Comparison of ENCODE assay signal across 12 cellular contexts in genomic region chr1:54904476-54905048, GRCh38. TPM values are rescaled to one million over a fixed set of nuclear protein-coding genes. Genes with fewer than 3 reads are reported as not detected.
DNase-seq lines count a peak whose midpoint lies in the region; ATAC-seq and TF ChIP-seq lines count a peak whose summit lies in the region.
"Had no signal": no experiment of that assay in that cellular context is flagged by ENCODE, and none has a peak within 500 bp of the region (broad histone marks: within the 10 kb centered on the region; RNA-seq: fewer than 3 reads in every experiment).

No MANE protein-coding gene starts in this region.

- intact Hi-C loops in Panc1 (cut with micrococcal nuclease; ENCODE audit: unreplicated experiment): no loop called here

- H3K4me2 ChIP-seq in parathyroid adenoma (ENCODE audit: low read length): no peak overlapping the region

- no peaks in the 10 kb centered on the region for H3K79me2 ChIP-seq in parathyroid adenoma

- H3K36me3 ChIP-seq in Panc1 (ENCODE audit: control insufficient read depth, insufficient read depth, low read length) (no peaks in the 10 kb centered on the region), parathyroid adenoma (ENCODE audit: control insufficient read depth, insufficient read depth, low read length) (no peaks in the 10 kb centered on the region)

- H3K9ac ChIP-seq in parathyroid adenoma: no peak overlapping the region

- ATAC-seq in Panc1 (peak; percentile 86), GM21526 (IDR thresholded peaks at IDR 0.05; ENCODE audit: low FRiP score, unreplicated experiment) (no peak), HG03378 (IDR thresholded peaks at IDR 0.05; ENCODE audit: unreplicated experiment) (no peak), HG02623 (IDR thresholded peaks at IDR 0.05; ENCODE audit: unreplicated experiment) (no peak)
- ATAC-seq: left colon had no signal

- no peak overlapping the region for H2AFZ ChIP-seq in parathyroid adenoma

- H3K4me1 ChIP-seq in Panc1 (ENCODE audit: control insufficient read depth, insufficient read depth, low read length) (peaks cover 10% of the 10 kb centered on the region; the same call in 1 of the 2 replicates), parathyroid adenoma (peaks cover 2% of the 10 kb centered on the region)

- BruUV-seq in Panc1 (replicated peaks; lab: Mats Ljungman, UMichigan): no TSS peak

- TF ChIP-seq CTCF in Panc1 (IDR thresholded peaks at IDR 0.05) (no peak), parathyroid adenoma (IDR thresholded peaks at IDR 0.05) (no peak)

- POLR2A ChIA-PET in Panc1 (lab: Charles Lee): interaction anchor here (0.7 kb wide), 1 partner anchor 18 kb away, joined by 3 read pairs; the partner anchor contains the start of gene DHCR24

- CTCF ChIA-PET in Panc1 (lab: Charles Lee): interaction anchor here (0.7 kb wide), 1 partner anchor 9 kb away, joined by 3 read pairs; no protein-coding TSS in a partner anchor

- in situ Hi-C loops in Panc1 (cut with HindIII; ENCODE audit: low pct_unique_long_range_greater_than_20kb, low sequenced_read_pairs): no loop called here

- DNase-seq in GM03348 (ENCODE audit: low spot score) (peak; percentile 66), Panc1 (ENCODE audit: low read depth, low spot score) (no peak), epithelial cell of prostate (ENCODE audit: low read depth, low spot score) (peak; percentile 74), NCI-H1930 (lab: John Stamatoyannopoulos, UW) (no peak)
- DNase-seq: DMS 273 treated with DMSO at 0.1 percent for 48 hours; left colon; stimulated activated naive CD4-positive, alpha-beta T cell; T-helper 2 cell had no signal

- no peak overlapping the region for H3K4me3 ChIP-seq in Panc1 (ENCODE audit: low read depth in 2 of 2, low read length in 2 of 2)
- H3K4me3 ChIP-seq in parathyroid adenoma (ENCODE audit: low read depth, low read length): no peak overlapping the region

- H3K27me3 ChIP-seq in Panc1 (ENCODE audit: control insufficient read depth, insufficient read depth, low read length) (no peaks in the 10 kb centered on the region), parathyroid adenoma (ENCODE audit: control insufficient read depth, insufficient read depth, low read length) (no peaks in the 10 kb centered on the region)

- H3K9me3 ChIP-seq in Panc1 (ENCODE audit: control insufficient read depth, insufficient read depth, low read depth, low read length) (no peaks in the 10 kb centered on the region), parathyroid adenoma (ENCODE audit: control insufficient read depth, low read length) (no peaks in the 10 kb centered on the region)

- H3K27ac ChIP-seq in Panc1 (ENCODE audit: low read length) (0 out of 2 replicates have a peak overlapping the region, but pooled peaks have one; percentile 46), epithelial cell of prostate (peak overlapping the region; percentile 68), parathyroid adenoma (peak overlapping the region; percentile 57)

RNA-seq across cellular contexts. Expression of gene DHCR24, which starts 17.6 kb away (rescaled TPM):
- 313 TPM for total RNA-seq in Panc1 (2021; ENCODE audit: unreplicated experiment)
- 287 TPM for polyA plus RNA-seq in Panc1 (2012; ENCODE audit: insufficient read length)

Comparison
In these comparisons a context has a peak if more than half of its experiments do, and no peak if none do; other contexts are left out.
1. DNase-seq: peak in GM03348 (single experiment) and epithelial cell of prostate (single experiment); none in Panc1 (single experiment) and NCI-H1930 (0 of 2).
2. Peak in every context shown above with its lines, with median percentiles within 50 percentile points of each other: H3K27ac ChIP-seq.